1 cellular context compared by ENCODE assay signal in genomic region chr1:33740040-33740745, GRCh38.
TF ChIP-seq lines count a peak whose summit lies in the region.

No MANE protein-coding gene starts in this region.

TF ChIP-seq in H1, 55 proteins besides CTCF, POLR2A, EP300 and RAD21 (continued from another document):
- TF ChIP-seq HDAC2 (IDR thresholded peaks at IDR 0.05; ENCODE audit: borderline replicate concordance in 1 of 2, low read depth in 2 of 2, low read length in 2 of 2) (no peak), TCF12 (IDR thresholded peaks at IDR 0.05; ENCODE audit: low read depth, low read length) (no peak)
